Comparison of ENCODE assay signal across 1 cellular context in the genomic region with DNA sequence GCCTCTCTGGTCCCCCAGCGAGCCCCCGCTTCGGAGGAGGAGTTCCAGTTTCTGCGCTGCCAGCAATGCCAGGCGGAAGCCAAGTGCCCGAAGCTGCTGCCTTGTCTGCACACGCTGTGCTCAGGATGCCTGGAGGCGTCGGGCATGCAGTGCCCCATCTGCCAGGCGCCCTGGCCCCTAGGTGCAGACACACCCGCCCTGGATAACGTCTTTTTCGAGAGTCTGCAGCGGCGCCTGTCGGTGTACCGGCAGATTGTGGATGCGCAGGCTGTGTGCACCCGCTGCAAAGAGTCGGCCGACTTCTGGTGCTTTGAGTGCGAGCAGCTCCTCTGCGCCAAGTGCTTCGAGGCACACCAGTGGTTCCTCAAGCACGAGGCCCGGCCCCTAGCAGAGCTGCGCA.
TF ChIP-seq lines count a peak whose summit lies in the region.

No MANE protein-coding gene starts in this region.

TF ChIP-seq in HepG2, 621 proteins besides CTCF, POLR2A, EP300 and RAD21:
- peak; percentile 21 for TF ChIP-seq AGO2 (optimal IDR thresholded peaks at IDR 0.05; ENCODE audit: low read depth, low read length)
- no peak for TF ChIP-seq RFX1 (IDR thresholded peaks at IDR 0.05)
TF ChIP-seq in HepG2: peak in this region for 1.
